Comparison of ENCODE assay signal across 8 cellular contexts in the genomic region with DNA sequence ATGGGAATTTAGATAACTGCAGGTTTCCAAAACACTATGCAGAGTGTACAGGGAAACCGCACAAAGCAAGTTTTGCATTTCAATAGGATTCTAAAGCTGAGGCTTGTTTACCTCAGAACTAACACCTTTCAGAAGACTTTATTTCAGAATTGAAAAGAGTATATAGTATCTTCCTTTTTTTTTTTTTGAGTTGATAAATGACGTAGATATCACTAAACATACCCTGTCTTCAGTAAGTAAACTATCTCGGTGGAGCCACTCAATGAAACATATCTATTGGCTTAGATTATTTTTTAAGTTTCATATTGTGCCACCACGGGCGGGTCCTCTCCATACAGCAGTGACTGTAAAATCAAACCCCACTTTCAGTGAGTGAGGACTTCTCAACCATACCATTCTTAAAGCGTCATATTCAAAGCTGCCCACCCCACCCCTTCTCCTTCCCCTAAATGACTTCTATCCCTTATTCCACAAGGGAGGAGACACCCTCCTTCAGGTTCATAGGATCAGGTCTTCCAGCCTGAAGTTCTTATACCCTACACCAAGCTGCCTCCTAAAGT. TPM values are rescaled to one million over a fixed set of nuclear protein-coding genes. Genes with fewer than 3 reads are reported as not detected.
DNase-seq lines count a peak whose midpoint lies in the region; ATAC-seq and TF ChIP-seq lines count a peak whose summit lies in the region.

No MANE protein-coding gene starts in this region.

- no peak for TF ChIP-seq POLR2A in prostate gland (IDR thresholded peaks at IDR 0.05)

- H3K9me2 ChIP-seq in OCI-LY1 (ENCODE audit: low read depth, low read length) = no peaks in the 10 kb centered on the region

- peak overlapping the region; percentile 34 for H3K27ac Mint-ChIP-seq in Calu3 (ENCODE audit: unreplicated experiment)

- H3K4me1 ChIP-seq in OCI-LY1 (ENCODE audit: insufficient read depth, low read length, severe bottlenecking) (peaks cover 55% of the 10 kb centered on the region), colonic mucosa (peaks cover 11% of the 10 kb centered on the region), prostate gland (replicated peaks) (no peaks in the 10 kb centered on the region)

- TF ChIP-seq CTCF in Calu3 (IDR thresholded peaks at IDR 0.05; ENCODE audit: unreplicated experiment) (no peak), OCI-LY1 (IDR thresholded peaks at IDR 0.05; ENCODE audit: low read length) (no peak), colonic mucosa (IDR thresholded peaks at IDR 0.05) (no peak), prostate gland (IDR thresholded peaks at IDR 0.05) (no peak)

- no peak overlapping the region for H2AFZ ChIP-seq in OCI-LY1 (ENCODE audit: low read length)

- H3K4me3 Mint-ChIP-seq in Calu3 (ENCODE audit: low read depth, unreplicated experiment) = peak overlapping the region; percentile 70

- no TSS peak for BruUV-seq in Calu3 (replicated peaks; lab: Mats Ljungman, UMichigan)

- H3K4me3 ChIP-seq in OCI-LY1 (ENCODE audit: low read depth, low read length, poor library complexity, severe bottlenecking) (peak overlapping the region; percentile 69), colonic mucosa (no peak overlapping the region), prostate gland (no peak overlapping the region)

- peaks cover 43% of the 10 kb centered on the region for H3K36me3 Mint-ChIP-seq in Calu3 (ENCODE audit: insufficient read depth, unreplicated experiment)

- ATAC-seq in GM18868 (IDR thresholded peaks at IDR 0.05; ENCODE audit: unreplicated experiment) = no peak
- no peak for ATAC-seq in GM21619 (IDR thresholded peaks at IDR 0.05; ENCODE audit: unreplicated experiment)

- H3K27me3 ChIP-seq in OCI-LY1 (ENCODE audit: insufficient read depth, low read length) (no peaks in the 10 kb centered on the region), colonic mucosa (no peaks in the 10 kb centered on the region), prostate gland (replicated peaks; ENCODE audit: insufficient read depth) (no peaks in the 10 kb centered on the region)

- H3K9me3 ChIP-seq in OCI-LY1 (ENCODE audit: low read length) (no peaks in the 10 kb centered on the region), colonic mucosa (no peaks in the 10 kb centered on the region), prostate gland (no peaks in the 10 kb centered on the region)

- intact Hi-C loops in Calu3 (cut with micrococcal nuclease; ENCODE audit: unreplicated experiment) (loop anchor here (2.0 to 10.0 kb wide), 5 partner anchors 102 to 1126 kb away; no protein-coding TSS in a partner anchor), colonic mucosa (cut with DNase I) (loop anchor here (5.0 to 10.0 kb wide), 2 partner anchors 93 to 1126 kb away; no protein-coding TSS in a partner anchor), prostate gland (cut with DNase I) (loop anchor here (5.0 to 10.0 kb wide), 5 partner anchors 93 to 1128 kb away; no protein-coding TSS in a partner anchor)

- H4K20me1 ChIP-seq in OCI-LY1 (ENCODE audit: insufficient read depth, low read length) = no peaks in the 10 kb centered on the region

- peaks cover 16% of the 10 kb centered on the region; the same call in 1 of the 2 replicates for H3K36me3 ChIP-seq in OCI-LY1 (ENCODE audit: insufficient read depth, low read length)
- no peaks in the 10 kb centered on the region for H3K36me3 ChIP-seq in colonic mucosa
- H3K36me3 ChIP-seq in prostate gland = no peaks in the 10 kb centered on the region

- CTCF ChIA-PET in Calu3 (lab: Charles Lee) = interaction anchor here (0.6 to 1.4 kb wide), 5 partner anchors 61 to 168 kb away, joined by 3 to 10 read pairs (median 3); no protein-coding TSS in a partner anchor

- no peaks in the 10 kb centered on the region for H3K27me3 Mint-ChIP-seq in Calu3 (ENCODE audit: unreplicated experiment)

- peaks cover 22% of the 10 kb centered on the region for H3K4me1 Mint-ChIP-seq in Calu3 (ENCODE audit: low read depth, unreplicated experiment)

- H3F3A ChIP-seq in OCI-LY1 (ENCODE audit: insufficient read depth, low read length) = peaks cover 12% of the 10 kb centered on the region; the same call in 1 of the 2 replicates

- no peaks in the 10 kb centered on the region for H3K9me3 Mint-ChIP-seq in Calu3 (ENCODE audit: low read depth, unreplicated experiment)

- peak overlapping the region; percentile 99 for H3K27ac ChIP-seq in OCI-LY1 (ENCODE audit: low read depth, low read length, poor library complexity, severe bottlenecking)
- H3K27ac ChIP-seq in colonic mucosa = peak overlapping the region; percentile 97
- peak overlapping the region; percentile 97 to 99 for H3K27ac ChIP-seq in prostate gland

- DNase-seq in Calu3 (no peak), colonic mucosa (no peak), prostate gland (ENCODE audit: low spot score) (no peak), NCI-H1694 (lab: John Stamatoyannopoulos, UW) (no peak), HuH-7.5 (ENCODE audit: low spot score) (no peak)

- H3K9ac ChIP-seq in OCI-LY1 (ENCODE audit: low read length) = peak overlapping the region; percentile 94
- peak overlapping the region in 1 of 2 donors; percentile 89 for H3K9ac ChIP-seq in colonic mucosa (ENCODE audit: low read depth in 2 of 2, low read length in 2 of 2)

- peak overlapping the region; percentile 96 for H3K4me2 ChIP-seq in OCI-LY1 (ENCODE audit: low read length)

- H3K79me2 ChIP-seq in OCI-LY1 (ENCODE audit: insufficient read depth, low read length) = peaks cover 24% of the 10 kb centered on the region

- WGBS in prostate gland = 56% methylated on average over 6 of the region's 6 CpGs

RNA-seq across cellular contexts. Expression of a gene that starts 2.0 kb away (rescaled TPM):
- 199 and 206 TPM in 2 replicates for total RNA-seq in Calu3 (2022)
- total RNA-seq in colonic mucosa = 100 to 1,000 TPM; 202 to 226 TPM
- 100 to 1,000 TPM in 1 of 2 donors, 10 to 100 TPM in 1; 75.8 to 156 TPM for total RNA-seq in prostate gland
